8 cellular contexts compared by ENCODE assay signal in genomic region chr4:139901516-139902327, GRCh38.
DNase-seq lines count a peak whose midpoint lies in the region; ATAC-seq and TF ChIP-seq lines count a peak whose summit lies in the region.

No MANE protein-coding gene starts in this region.

- ATAC-seq in GM21786 (IDR thresholded peaks at IDR 0.05; ENCODE audit: unreplicated experiment), result no peak
- ATAC-seq in naive thymus-derived CD8-positive, alpha-beta T cell, result no peak

- H2AK5ac ChIP-seq in trophoblast cell (ENCODE audit: low read length), result peak overlapping the region; percentile 72

- H3K4me3 Mint-ChIP-seq in naive thymus-derived CD8-positive, alpha-beta T cell, result no peak overlapping the region

- no peak overlapping the region for H3K4me2 ChIP-seq in trophoblast cell (ENCODE audit: low read length)

- no peak overlapping the region for H2BK12ac ChIP-seq in trophoblast cell (ENCODE audit: low read length)

- H3K4me1 ChIP-seq in trophoblast cell (ENCODE audit: control insufficient read depth in 1 of 2, insufficient read depth in 2 of 2, low read length in 2 of 2), result peaks cover 0 to 2% of the 10 kb centered on the region in 2 experiments

- H3K36me3 Mint-ChIP-seq in naive thymus-derived CD8-positive, alpha-beta T cell, result peaks cover 7 to 13% (median 11%) of the 10 kb centered on the region in 3 donors

- H2AFZ ChIP-seq in trophoblast cell (ENCODE audit: insufficient read depth, low read length, poor library complexity), result peak overlapping the region; percentile 73

- POLR2A ChIA-PET in BJ (lab: Charles Lee), result no interaction called here
- POLR2A ChIA-PET in naive thymus-derived CD8-positive, alpha-beta T cell (lab: Charles Lee), result no interaction called here

- no peak overlapping the region for H3K27ac Mint-ChIP-seq in naive thymus-derived CD8-positive, alpha-beta T cell

- H4K8ac ChIP-seq in trophoblast cell (ENCODE audit: low read depth, low read length), result no peak overlapping the region

- peaks cover 0 to 6% (median 5%) of the 10 kb centered on the region in 4 donors for H3K4me1 Mint-ChIP-seq in naive thymus-derived CD8-positive, alpha-beta T cell

- H3K14ac ChIP-seq in trophoblast cell (ENCODE audit: low read length), result no peak overlapping the region

- no peak overlapping the region for H2BK5ac ChIP-seq in trophoblast cell (ENCODE audit: low read depth, low read length, poor library complexity)

- no peak overlapping the region for H2BK120ac ChIP-seq in trophoblast cell (ENCODE audit: insufficient read depth, low read length, poor library complexity)

- H3K36me3 ChIP-seq in BJ (ENCODE audit: control insufficient read depth, insufficient read depth, low read length), result no peaks in the 10 kb centered on the region
- no peaks in the 10 kb centered on the region for H3K36me3 ChIP-seq in trophoblast cell (ENCODE audit: control insufficient read depth in 1 of 2, insufficient read depth in 2 of 2, low read length in 2 of 2)

- H3K79me2 ChIP-seq in trophoblast cell (ENCODE audit: control insufficient read depth, insufficient read depth, low read length, poor library complexity), result no peaks in the 10 kb centered on the region

- H3K18ac ChIP-seq in trophoblast cell (ENCODE audit: low read length), result no peak overlapping the region

- no peak for TF ChIP-seq CTCF in BJ (IDR thresholded peaks at IDR 0.05; ENCODE audit: insufficient read depth, low read depth, low read length)
- no peak for TF ChIP-seq CTCF in epithelial cell of proximal tubule (conservative IDR thresholded peaks at IDR 0.05; ENCODE audit: low read depth, low read length)

- H3K27me3 Mint-ChIP-seq in naive thymus-derived CD8-positive, alpha-beta T cell, result peaks cover 0 to 1% (median 0%) of the 10 kb centered on the region in 5 donors

- no peak overlapping the region for H3K27ac ChIP-seq in trophoblast cell (ENCODE audit: low read depth, low read length)

- H3K27me3 ChIP-seq in BJ (ENCODE audit: control insufficient read depth, insufficient read depth, low read length) (no peaks in the 10 kb centered on the region), trophoblast cell (ENCODE audit: insufficient read depth, low read length) (no peaks in the 10 kb centered on the region)

- peak overlapping the region; percentile 20 for H3K4me3 ChIP-seq in BJ (ENCODE audit: low read depth, low read length)
- peak overlapping the region; percentile 62 for H3K4me3 ChIP-seq in epithelial cell of proximal tubule (ENCODE audit: low read depth, low read length)
- no peak overlapping the region for H3K4me3 ChIP-seq in trophoblast cell (ENCODE audit: low read depth, low read length)

- no peak overlapping the region for H4K91ac ChIP-seq in trophoblast cell (ENCODE audit: low read depth, low read length)

- CTCF ChIA-PET in BJ (lab: Yijun Ruan, JAX), result interaction anchor here (0.6 to 1.6 kb wide), 4 partner anchors 9 to 1374 kb away, joined by 3 read pairs; no protein-coding TSS in a partner anchor

- H3K23ac ChIP-seq in trophoblast cell (ENCODE audit: low read length), result no peak overlapping the region

- peaks cover 0 to 18% (median 6%) of the 10 kb centered on the region in 9 donors for H3K9me3 Mint-ChIP-seq in naive thymus-derived CD8-positive, alpha-beta T cell

- DNase-seq in BJ (ENCODE audit: low read depth) (no peak), NCI-H2171 treated with DMSO at 0.1 percent for 48 hours (lab: John Stamatoyannopoulos, UW) (peak; percentile 73), epithelial cell of proximal tubule (ENCODE audit: low read depth) (no peak), trophoblast cell (no peak), NCI-H1436 treated with DMSO at 0.1 percent for 48 hours (lab: John Stamatoyannopoulos, UW) (no peak), NCI-H226 (no peak)
- DNase-seq in naive thymus-derived CD8-positive, alpha-beta T cell, result no peak

- H3K79me1 ChIP-seq in trophoblast cell (ENCODE audit: low read length), result no peaks in the 10 kb centered on the region

- no peaks in the 10 kb centered on the region for H3K9me3 ChIP-seq in trophoblast cell (ENCODE audit: insufficient read depth, low read depth, low read length)

- no peak overlapping the region for H3K4ac ChIP-seq in trophoblast cell (ENCODE audit: low read depth, low read length)

- no peak overlapping the region for H4K12ac ChIP-seq in trophoblast cell (ENCODE audit: low read depth, low read length)

- H3K9ac ChIP-seq in trophoblast cell (ENCODE audit: low read length), result no peak overlapping the region

- no CpG with 5 or more reads among the region's 17 CpGs for WGBS in trophoblast cell (ENCODE audit: extremely low coverage, insufficient coverage, insufficient read length)
